ENCODE assay signal across 8 cellular contexts in genomic region chrX:46573896-46574336, GRCh38. TPM values are rescaled to one million over a fixed set of nuclear protein-coding genes. Genes with fewer than 3 reads are reported as not detected.
A peak's percentile ranks its signal among the peaks of the same experiment; 100 is the strongest.
DNase-seq lines count a peak whose midpoint lies in the region; ATAC-seq and TF ChIP-seq lines count a peak whose summit lies in the region.

No MANE protein-coding gene starts in this region.

- intact Hi-C loops in Calu3 (cut with micrococcal nuclease; ENCODE audit: unreplicated experiment) (no loop called here), lower leg skin (cut with DNase I; ENCODE audit: low total_unique reads) (no loop called here)

- peak overlapping the region; percentile 95 for H3K4me3 Mint-ChIP-seq in Calu3 (ENCODE audit: low read depth, unreplicated experiment)
- H3K4me3 Mint-ChIP-seq in stimulated activated naive B cell treated with anti-CD40 and anti-IgM and Interleukin-4, amounts not matched to agents 10 μg/mL and 1 μg/mL and 100 μg/mL, for 72 hours = peak overlapping the region; percentile 79 to 88

- no peaks in the 10 kb centered on the region for H3K27me3 ChIP-seq in MM.1S (replicated peaks; ENCODE audit: insufficient read depth, low read length)

- peak overlapping the region; percentile 84 for H2AFZ ChIP-seq in MM.1S (ENCODE audit: low read length)

- no peak overlapping the region for H3K27ac Mint-ChIP-seq in Calu3 (ENCODE audit: unreplicated experiment)
- H3K27ac Mint-ChIP-seq in stimulated activated naive B cell treated with anti-CD40 and anti-IgM and Interleukin-4, amounts not matched to agents 10 μg/mL and 1 μg/mL and 100 μg/mL, for 72 hours = peak overlapping the region; percentile 81

- peaks cover 35% of the 10 kb centered on the region for H3K36me3 Mint-ChIP-seq in Calu3 (ENCODE audit: insufficient read depth, unreplicated experiment)
- H3K36me3 Mint-ChIP-seq in stimulated activated naive B cell treated with anti-CD40 and anti-IgM and Interleukin-4, amounts not matched to agents 10 μg/mL and 1 μg/mL and 100 μg/mL, for 72 hours = peaks cover 0 to 7% of the 10 kb centered on the region in 2 donors

- no peaks in the 10 kb centered on the region for H4K20me1 ChIP-seq in MM.1S (ENCODE audit: insufficient read depth, low read length)

- CTCF ChIA-PET in Calu3 (lab: Charles Lee) = interaction anchor here (0.6 kb wide), 1 partner anchor 19 kb away, joined by 7 read pairs; no protein-coding TSS in a partner anchor

- BruUV-seq in Calu3 (replicated peaks; lab: Mats Ljungman, UMichigan) = no TSS peak

- peak overlapping the region; percentile 86; the same call in 1 of the 2 replicates for H3K4me2 ChIP-seq in MM.1S (ENCODE audit: low read depth, low read length)

- DNase-seq in Calu3 (peak; percentile 70), MM.1S (peak; percentile 64), choroid plexus epithelial cell (ENCODE audit: low read depth) (peak; percentile 65), lower leg skin (ENCODE audit: low spot score in 2 of 2) (peak; percentile 28 to 88), cortex of kidney (lab: John Stamatoyannopoulos, UW) (no peak)
- DNase-seq in stimulated activated naive B cell treated with anti-CD40 and anti-IgM and Interleukin-4, amounts not matched to agents 10 μg/mL and 1 μg/mL and 100 μg/mL, for 72 hours = peak; percentile 41

- WGBS in lower leg skin, 2 donors = 0 to 68% methylated on average over 1 to 51 of the region's 52 CpGs

- H3K4me1 Mint-ChIP-seq in Calu3 (ENCODE audit: low read depth, unreplicated experiment) = peaks cover 30% of the 10 kb centered on the region
- H3K4me1 Mint-ChIP-seq in stimulated activated naive B cell treated with anti-CD40 and anti-IgM and Interleukin-4, amounts not matched to agents 10 μg/mL and 1 μg/mL and 100 μg/mL, for 72 hours = peaks cover 29 to 59% of the 10 kb centered on the region in 2 donors

- H3K27ac ChIP-seq in MM.1S (ENCODE audit: low read length) (peak overlapping the region; percentile 88; the same call in 1 of the 2 replicates), VCaP (0 out of 2 replicates have a peak overlapping the region, but pooled peaks have one; percentile 14)

- no peaks in the 10 kb centered on the region for H3K9me3 ChIP-seq in MM.1S (replicated peaks; ENCODE audit: insufficient read depth, low read length)

- TF ChIP-seq CTCF in Calu3 (IDR thresholded peaks at IDR 0.05; ENCODE audit: unreplicated experiment) (no peak), MM.1S (IDR thresholded peaks at IDR 0.05; ENCODE audit: low read length) (no peak), VCaP (conservative IDR thresholded peaks at IDR 0.05) (no peak), choroid plexus epithelial cell (conservative IDR thresholded peaks at IDR 0.05; ENCODE audit: low read depth, low read length) (no peak), lower leg skin (IDR thresholded peaks at IDR 0.05) (no peak)

- no peaks in the 10 kb centered on the region for H3K36me3 ChIP-seq in MM.1S (replicated peaks; ENCODE audit: insufficient read depth, low read length)

- no peaks in the 10 kb centered on the region for H3K9me2 ChIP-seq in MM.1S (replicated peaks; ENCODE audit: insufficient read depth, low read length)

- H3K79me2 ChIP-seq in MM.1S (ENCODE audit: low read length) = peaks cover 12% of the 10 kb centered on the region; the same call in 1 of the 2 replicates

- peaks cover 18% of the 10 kb centered on the region for H3F3A ChIP-seq in MM.1S (ENCODE audit: insufficient read depth, low read length)

- ATAC-seq in GM21619 (IDR thresholded peaks at IDR 0.05; ENCODE audit: unreplicated experiment) = peak; percentile 37
- ATAC-seq in stimulated activated naive B cell treated with anti-CD40 and anti-IgM and Interleukin-4, amounts not matched to agents 10 μg/mL and 1 μg/mL and 100 μg/mL, for 72 hours (replicated peaks) = peak; percentile 39 to 47

- peaks cover 12% of the 10 kb centered on the region for H3K4me1 ChIP-seq in MM.1S (ENCODE audit: low read length)

- H3K4me3 ChIP-seq in MM.1S (ENCODE audit: low read length) (peak overlapping the region; percentile 69), choroid plexus epithelial cell (ENCODE audit: low read depth, low read length) (peak overlapping the region; percentile 63), lower leg skin (ENCODE audit: low read depth, poor library complexity, severe bottlenecking) (peak overlapping the region; percentile 43)

- H3K27me3 Mint-ChIP-seq in Calu3 (ENCODE audit: unreplicated experiment) = no peaks in the 10 kb centered on the region
- H3K27me3 Mint-ChIP-seq in stimulated activated naive B cell treated with anti-CD40 and anti-IgM and Interleukin-4, amounts not matched to agents 10 μg/mL and 1 μg/mL and 100 μg/mL, for 72 hours = peaks cover 0 to 4% of the 10 kb centered on the region in 2 donors

- TF ChIP-seq POLR2A in lower leg skin (IDR thresholded peaks at IDR 0.05) = no peak

- peak overlapping the region; percentile 66 for H3K9ac ChIP-seq in MM.1S (ENCODE audit: low read length)

- H3K9me3 Mint-ChIP-seq in Calu3 (ENCODE audit: low read depth, unreplicated experiment) = no peaks in the 10 kb centered on the region
- H3K9me3 Mint-ChIP-seq in stimulated activated naive B cell treated with anti-CD40 and anti-IgM and Interleukin-4, amounts not matched to agents 10 μg/mL and 1 μg/mL and 100 μg/mL, for 72 hours = no peaks in the 10 kb centered on the region

RNA-seq across cellular contexts. Expression of gene CHST7, which starts 0.4 kb away (rescaled TPM):
- total RNA-seq in Calu3 (2022) (8.3 and 9.5 TPM in 2 replicates), lower leg skin (10 to 100 TPM; 11.5 to 36.4 (median 19.6) TPM)

RNA-seq across cellular contexts. Expression of gene ZNF674, which starts 28.7 kb away (rescaled TPM):
- total RNA-seq in Calu3 (2022) (7.0 and 7.1 TPM in 2 replicates), lower leg skin (1 to 10 TPM in 3 of 4 donors, under 1 TPM in 1; 0.76 to 2.3 (median 2.0) TPM)
